ENCODE assay signal across 8 cellular contexts in the genomic region with DNA sequence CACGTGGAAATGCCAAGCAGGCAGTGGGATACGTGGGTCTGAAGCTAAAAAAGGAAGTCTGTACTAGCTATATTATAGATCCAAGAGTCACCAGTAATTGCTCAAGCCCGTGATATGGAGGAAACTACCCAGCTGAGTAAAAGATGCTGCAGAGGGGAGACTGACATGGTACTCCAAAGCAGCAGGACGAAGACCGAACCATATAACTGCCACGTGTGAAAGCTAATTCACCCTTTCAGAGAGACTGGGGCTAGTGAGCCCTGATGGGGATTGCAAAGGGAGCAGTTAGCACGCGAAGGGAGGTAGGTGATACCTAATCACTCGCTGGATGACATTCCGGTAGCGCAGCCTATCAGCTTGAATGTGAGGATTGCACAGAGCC. TPM values are rescaled to one million over a fixed set of nuclear protein-coding genes. Genes with fewer than 3 reads are reported as not detected.
A peak's percentile ranks its signal among the peaks of the same experiment; 100 is the strongest.
DNase-seq lines count a peak whose midpoint lies in the region; ATAC-seq lines count a peak whose summit lies in the region.

No MANE protein-coding gene starts in this region.

- no peaks in the 10 kb centered on the region for H3K9me3 ChIP-seq in mesenchymal stem cell (ENCODE audit: control insufficient read depth, low read length)

- H3K79me1 ChIP-seq in mesenchymal stem cell (replicated peaks; ENCODE audit: low read length, poor library complexity, severe bottlenecking): peaks cover 27% of the 10 kb centered on the region

- peak overlapping the region; percentile 59 for H2BK5ac ChIP-seq in mesenchymal stem cell (ENCODE audit: low read depth, low read length, poor library complexity, severe bottlenecking)

- peak overlapping the region; percentile 87 for H4K8ac ChIP-seq in mesenchymal stem cell (ENCODE audit: low read length)

- H3K9ac ChIP-seq in mesenchymal stem cell (ENCODE audit: low read length): peak overlapping the region; percentile 97

- peak overlapping the region; percentile 85 for H3K27ac ChIP-seq in caudate nucleus (ENCODE audit: low read depth, low read length)
- peak overlapping the region; percentile 97 for H3K27ac ChIP-seq in mesenchymal stem cell (ENCODE audit: low read length, poor library complexity, severe bottlenecking)

- WGBS in mesenchymal stem cell: 6% methylated on average over 9 of the region's 11 CpGs

- H3K14ac ChIP-seq in mesenchymal stem cell (ENCODE audit: low read length in 2 of 2): peak overlapping the region in 1 of 2 experiments; percentile 98

- H2BK15ac ChIP-seq in mesenchymal stem cell (ENCODE audit: low read depth, poor library complexity, severe bottlenecking): no peak overlapping the region

- H2BK120ac ChIP-seq in mesenchymal stem cell (ENCODE audit: low read depth, low read length): no peak overlapping the region

- no peaks in the 10 kb centered on the region for H3K27me3 ChIP-seq in mesenchymal stem cell (ENCODE audit: control insufficient read depth in 1 of 2, insufficient read depth in 1 of 2, low read length in 2 of 2)

- H3K36me3 ChIP-seq in mesenchymal stem cell (ENCODE audit: control insufficient read depth in 1 of 2, insufficient read depth in 2 of 2, low read depth in 1 of 2, low read length in 2 of 2): peaks cover 17 to 45% of the 10 kb centered on the region in 2 experiments

- peak overlapping the region in 1 of 2 experiments; percentile 66 for H2BK12ac ChIP-seq in mesenchymal stem cell (ENCODE audit: low read length in 2 of 2)

- intact Hi-C loops in Right ventricle myocardium inferior (cut with DNase I): loop anchor here (5.0 kb wide), 1 partner anchor 67 kb away; no protein-coding TSS in a partner anchor
- intact Hi-C loops in cardiac septum (cut with DNase I): loop anchor here (1.0 to 5.0 kb wide), 3 partner anchors 43 to 88 kb away; no protein-coding TSS in a partner anchor

- peak overlapping the region; percentile 86 for H3K4me2 ChIP-seq in mesenchymal stem cell (ENCODE audit: low read length, poor library complexity, severe bottlenecking)

- H3K4ac ChIP-seq in mesenchymal stem cell (ENCODE audit: low read depth in 1 of 2, low read length in 2 of 2): peak overlapping the region in 1 of 2 experiments; percentile 89

- ATAC-seq in Right ventricle myocardium inferior (peak; percentile 3), HG03025 (IDR thresholded peaks at IDR 0.05; ENCODE audit: low FRiP score, unreplicated experiment) (peak; percentile 29)

- peak overlapping the region; percentile 22 for H2AK5ac ChIP-seq in mesenchymal stem cell (ENCODE audit: low read length, severe bottlenecking)

- DNase-seq in Right ventricle myocardium inferior (ENCODE audit: missing footprints) (no peak), cardiac septum (ENCODE audit: low spot score) (no peak), NOMO-1 treated with DMSO at 0.1 percent for 48 hours (lab: John Stamatoyannopoulos, UW; ENCODE audit: unreplicated experiment) (peak; percentile 62), caudate nucleus (lab: John Stamatoyannopoulos, UW) (peak in 8 of 61 donors; percentile 37 to 89 (median 68)), mesenchymal stem cell (no peak), SHP77 treated with DMSO at 0.1 percent for 48 hours (lab: John Stamatoyannopoulos, UW) (no peak)
- DNase-seq in activated effector memory CD4-positive, alpha-beta T cell treated with anti-CD3 and anti-CD28 coated beads, Interleukin-2, amount 50 U/mL, for 16 hours: no peak

- H3K23ac ChIP-seq in mesenchymal stem cell (ENCODE audit: low read length in 2 of 2): peak overlapping the region in 1 of 2 experiments; percentile 67

- H3K4me1 ChIP-seq in mesenchymal stem cell (ENCODE audit: control insufficient read depth, insufficient read depth, low read depth, low read length): peaks cover 6% of the 10 kb centered on the region

- peak overlapping the region; percentile 82 for H4K91ac ChIP-seq in mesenchymal stem cell (ENCODE audit: low read length)

- peak overlapping the region; percentile 90 to 95 for H3K18ac ChIP-seq in mesenchymal stem cell (ENCODE audit: low read depth in 1 of 2, low read length in 2 of 2)

- H3K4me3 ChIP-seq in mesenchymal stem cell (ENCODE audit: insufficient read depth in 1 of 2, low read depth in 1 of 2, low read length in 2 of 2): peak overlapping the region; percentile 78 to 97

- peak overlapping the region; percentile 79 for H2AFZ ChIP-seq in mesenchymal stem cell (ENCODE audit: low read depth, low read length)

RNA-seq across cellular contexts. Expression of gene AP4B1, which starts 0.3 kb away (rescaled TPM):
- total RNA-seq in Right ventricle myocardium inferior (12.2 TPM), cardiac septum (12.6 TPM)
- polyA plus RNA-seq in mesenchymal stem cell (2013, experiment 1 of 2): 5.4 TPM
- 6.2 TPM for polyA plus RNA-seq in mesenchymal stem cell (2013, experiment 2 of 2)

RNA-seq across cellular contexts. Expression of gene DCLRE1B, which starts 0.8 kb away (rescaled TPM):
- total RNA-seq in Right ventricle myocardium inferior: 2.4 TPM
- 2.1 TPM for total RNA-seq in cardiac septum
- polyA plus RNA-seq in mesenchymal stem cell (2013, experiment 1 of 2): 5.4 TPM
- 5.4 TPM for polyA plus RNA-seq in mesenchymal stem cell (2013, experiment 2 of 2)

RNA-seq across cellular contexts. Expression of gene BCL2L15, which starts 16.9 kb away (rescaled TPM):
- total RNA-seq in Right ventricle myocardium inferior (not detected), cardiac septum (not detected)
- 0.03 TPM for polyA plus RNA-seq in mesenchymal stem cell (2013, experiment 1 of 2)
- polyA plus RNA-seq in mesenchymal stem cell (2013, experiment 2 of 2): 0.10 TPM

RNA-seq across cellular contexts. Expression of gene HIPK1, which starts 24.8 kb away (rescaled TPM):
- total RNA-seq in Right ventricle myocardium inferior (50.3 TPM), cardiac septum (63.5 TPM)
- polyA plus RNA-seq in mesenchymal stem cell (2013, experiment 1 of 2): 21.0 TPM
- polyA plus RNA-seq in mesenchymal stem cell (2013, experiment 2 of 2): 20.0 TPM

RNA-seq across cellular contexts. Expression of gene PTPN22, which starts 32.8 kb away (rescaled TPM):
- total RNA-seq in Right ventricle myocardium inferior: 0.43 TPM
- total RNA-seq in cardiac septum: 0.70 TPM
- 0.07 TPM for polyA plus RNA-seq in mesenchymal stem cell (2013, experiment 1 of 2)
- polyA plus RNA-seq in mesenchymal stem cell (2013, experiment 2 of 2): 0.10 TPM
